ENCODE assay signal across 8 cellular contexts in genomic region chr10:30701471-30702173, GRCh38.
DNase-seq lines count a peak whose midpoint lies in the region; ATAC-seq and TF ChIP-seq lines count a peak whose summit lies in the region.

No MANE protein-coding gene starts in this region.

- peak overlapping the region; percentile 94 for H3K27ac Mint-ChIP-seq in activated T-helper 1 cell treated with anti-CD3 and anti-CD28 coated beads, Interleukin-12 subunit alpha, Interleukin-12 subunit beta, Interleukin-2, Interleukin-4 antibody, amounts not matched to agents 30 ng/mL and 10 ng/mL and 1 ng/mL, durations not matched to agents 14 hours and 24 hours and 36 hours
- peak overlapping the region; percentile 58 to 94 for H3K27ac Mint-ChIP-seq in stimulated activated naive CD8-positive, alpha-beta T cell treated with anti-CD3 and anti-CD28 coated beads, Interleukin-15, amount 100 ng/mL, for 72 hours

- H3K9me3 Mint-ChIP-seq in activated T-helper 1 cell treated with anti-CD3 and anti-CD28 coated beads, Interleukin-12 subunit alpha, Interleukin-12 subunit beta, Interleukin-2, Interleukin-4 antibody, amounts not matched to agents 30 ng/mL and 10 ng/mL and 1 ng/mL, durations not matched to agents 14 hours and 24 hours and 36 hours, result no peaks in the 10 kb centered on the region
- H3K9me3 Mint-ChIP-seq in stimulated activated naive CD8-positive, alpha-beta T cell treated with anti-CD3 and anti-CD28 coated beads, Interleukin-15, amount 100 ng/mL, for 72 hours, result no peaks in the 10 kb centered on the region

- peaks cover 5% of the 10 kb centered on the region for H3K36me3 Mint-ChIP-seq in activated T-helper 1 cell treated with anti-CD3 and anti-CD28 coated beads, Interleukin-12 subunit alpha, Interleukin-12 subunit beta, Interleukin-2, Interleukin-4 antibody, amounts not matched to agents 30 ng/mL and 10 ng/mL and 1 ng/mL, durations not matched to agents 14 hours and 24 hours and 36 hours (ENCODE audit: low read depth)

- H3K36me3 ChIP-seq in PC-3 (ENCODE audit: low read depth, low read length) (no peaks in the 10 kb centered on the region), tibial artery (no peaks in the 10 kb centered on the region)

- peak; percentile 60 for ATAC-seq in HG02870 (IDR thresholded peaks at IDR 0.05; ENCODE audit: unreplicated experiment)
- ATAC-seq in PC-3, result peak; percentile 86
- peak; percentile 85 for ATAC-seq in stimulated activated naive CD8-positive, alpha-beta T cell treated with anti-CD3 and anti-CD28 coated beads, Interleukin-15, amount 100 ng/mL, for 72 hours

- intact Hi-C loops in PC-3 (cut with micrococcal nuclease), result no loop called here
- intact Hi-C loops in activated T-helper 1 cell treated with anti-CD3 and anti-CD28 coated beads, Interleukin-12 subunit alpha, Interleukin-12 subunit beta, Interleukin-2, Interleukin-4 antibody, amounts not matched to agents 30 ng/mL and 10 ng/mL and 1 ng/mL, durations not matched to agents 14 hours and 24 hours and 36 hours (cut with micrococcal nuclease), result loop anchor here (1.0 to 10.0 kb wide), 11 partner anchors 19 to 1653 kb away; partner anchors contain the start of genes ARHGAP12 and ZEB1
- intact Hi-C loops in tibial artery (cut with DNase I; ENCODE audit: low total_unique reads), result no loop called here

- H3K4me1 Mint-ChIP-seq in activated T-helper 1 cell treated with anti-CD3 and anti-CD28 coated beads, Interleukin-12 subunit alpha, Interleukin-12 subunit beta, Interleukin-2, Interleukin-4 antibody, amounts not matched to agents 30 ng/mL and 10 ng/mL and 1 ng/mL, durations not matched to agents 14 hours and 24 hours and 36 hours (ENCODE audit: low read depth), result peaks cover 91% of the 10 kb centered on the region
- H3K4me1 Mint-ChIP-seq in stimulated activated naive CD8-positive, alpha-beta T cell treated with anti-CD3 and anti-CD28 coated beads, Interleukin-15, amount 100 ng/mL, for 72 hours, result peaks cover 93% of the 10 kb centered on the region

- H3K79me2 ChIP-seq in PC-3 (ENCODE audit: low read length), result no peaks in the 10 kb centered on the region

- peak overlapping the region; percentile 73 for H3K4me3 Mint-ChIP-seq in activated T-helper 1 cell treated with anti-CD3 and anti-CD28 coated beads, Interleukin-12 subunit alpha, Interleukin-12 subunit beta, Interleukin-2, Interleukin-4 antibody, amounts not matched to agents 30 ng/mL and 10 ng/mL and 1 ng/mL, durations not matched to agents 14 hours and 24 hours and 36 hours
- peak overlapping the region; percentile 72 to 93 for H3K4me3 Mint-ChIP-seq in stimulated activated naive CD8-positive, alpha-beta T cell treated with anti-CD3 and anti-CD28 coated beads, Interleukin-15, amount 100 ng/mL, for 72 hours

- BruUV-seq in PC-3 (replicated peaks; lab: Mats Ljungman, UMichigan), result no TSS peak

- H3K4me3 ChIP-seq in PC-3 (ENCODE audit: low read length), result peak overlapping the region; percentile 16; the same call in 1 of the 2 replicates
- H3K4me3 ChIP-seq in tibial artery, result no peak overlapping the region

- H4K20me1 ChIP-seq in PC-3 (ENCODE audit: low read length), result no peaks in the 10 kb centered on the region

- no peaks in the 10 kb centered on the region for H3K27me3 Mint-ChIP-seq in activated T-helper 1 cell treated with anti-CD3 and anti-CD28 coated beads, Interleukin-12 subunit alpha, Interleukin-12 subunit beta, Interleukin-2, Interleukin-4 antibody, amounts not matched to agents 30 ng/mL and 10 ng/mL and 1 ng/mL, durations not matched to agents 14 hours and 24 hours and 36 hours (ENCODE audit: insufficient read depth)
- H3K27me3 Mint-ChIP-seq in stimulated activated naive CD8-positive, alpha-beta T cell treated with anti-CD3 and anti-CD28 coated beads, Interleukin-15, amount 100 ng/mL, for 72 hours, result no peaks in the 10 kb centered on the region

- H3K27ac ChIP-seq in PC-3 (ENCODE audit: low read length), result peak overlapping the region; percentile 98
- H3K27ac ChIP-seq in tibial artery, result no peak overlapping the region

- H3K4me2 ChIP-seq in PC-3 (ENCODE audit: low read length), result peak overlapping the region; percentile 70

- peak; percentile 20 for DNase-seq in SIG-M5 treated with dmso at 0.1 percent for 504 hours (lab: John Stamatoyannopoulos, UW; ENCODE audit: unreplicated experiment)
- DNase-seq in SIG-M5 (lab: John Stamatoyannopoulos, UW), result no peak
- peak; percentile 72 for DNase-seq in PC-3
- DNase-seq in activated T-helper 1 cell treated with anti-CD3 and anti-CD28 coated beads, Interleukin-12 subunit alpha, Interleukin-12 subunit beta, Interleukin-2, Interleukin-4 antibody, amounts not matched to agents 30 ng/mL and 10 ng/mL and 1 ng/mL, durations not matched to agents 14 hours and 24 hours and 36 hours (ENCODE audit: low spot score), result peak; percentile 74
- peak; percentile 58 for DNase-seq in kidney tubule cell (ENCODE audit: low spot score)
- DNase-seq in stimulated activated naive CD8-positive, alpha-beta T cell treated with anti-CD3 and anti-CD28 coated beads, Interleukin-15, amount 100 ng/mL, for 72 hours, result peak; percentile 83 to 95
- no peak for DNase-seq in tibial artery

- no peaks in the 10 kb centered on the region for H3K27me3 ChIP-seq in PC-3 (ENCODE audit: low read length)
- peaks cover 0 to 3% of the 10 kb centered on the region in 2 donors for H3K27me3 ChIP-seq in tibial artery

- no peaks in the 10 kb centered on the region for H3K9me2 ChIP-seq in PC-3 (replicated peaks; ENCODE audit: low read length)

- CTCF ChIA-PET in PC-3 (lab: Charles Lee), result interaction anchor here (1.2 kb wide), 1 partner anchor 14 kb away, joined by 4 read pairs; no protein-coding TSS in a partner anchor

- H3K9ac ChIP-seq in PC-3 (ENCODE audit: low read length), result peak overlapping the region; percentile 74

- H3F3A ChIP-seq in PC-3 (ENCODE audit: low read length, unreplicated experiment), result no peaks in the 10 kb centered on the region

- POLR2A ChIA-PET in PC-3 (lab: Charles Lee; ENCODE audit: unreplicated experiment), result no interaction called here

- H2AFZ ChIP-seq in PC-3 (ENCODE audit: low read length), result 0 out of 2 replicates have a peak overlapping the region, but pooled peaks have one; percentile 37

- H3K9me3 ChIP-seq in PC-3 (ENCODE audit: low read length) (no peaks in the 10 kb centered on the region), tibial artery (no peaks in the 10 kb centered on the region)

- TF ChIP-seq CTCF in PC-3 (conservative IDR thresholded peaks at IDR 0.05; ENCODE audit: low read depth, low read length) (no peak), tibial artery (IDR thresholded peaks at IDR 0.05) (no peak)

- H3K4me1 ChIP-seq in PC-3 (ENCODE audit: insufficient read depth, low read length), result peaks cover 25% of the 10 kb centered on the region
- H3K4me1 ChIP-seq in tibial artery, result no peaks in the 10 kb centered on the region

Comparison
In these comparisons a context has a peak if more than half of its experiments do, and no peak if none do; other contexts are left out.
1. DNase-seq: peak in SIG-M5 treated with dmso at 0.1 percent for 504 hours (single experiment), PC-3 (single experiment), activated T-helper 1 cell treated with anti-CD3 and anti-CD28 coated beads, Interleukin-12 subunit alpha, Interleukin-12 subunit beta, Interleukin-2, Interleukin-4 antibody, amounts not matched to agents 30 ng/mL and 10 ng/mL and 1 ng/mL, durations not matched to agents 14 hours and 24 hours and 36 hours (single experiment), kidney tubule cell (single experiment) and stimulated activated naive CD8-positive, alpha-beta T cell treated with anti-CD3 and anti-CD28 coated beads, Interleukin-15, amount 100 ng/mL, for 72 hours (2 of 2); none in SIG-M5 (single experiment) and tibial artery (0 of 2).
2. Peak in every context shown above with its lines, with median percentiles within 50 percentile points of each other: ATAC-seq.